In the genomic region with DNA sequence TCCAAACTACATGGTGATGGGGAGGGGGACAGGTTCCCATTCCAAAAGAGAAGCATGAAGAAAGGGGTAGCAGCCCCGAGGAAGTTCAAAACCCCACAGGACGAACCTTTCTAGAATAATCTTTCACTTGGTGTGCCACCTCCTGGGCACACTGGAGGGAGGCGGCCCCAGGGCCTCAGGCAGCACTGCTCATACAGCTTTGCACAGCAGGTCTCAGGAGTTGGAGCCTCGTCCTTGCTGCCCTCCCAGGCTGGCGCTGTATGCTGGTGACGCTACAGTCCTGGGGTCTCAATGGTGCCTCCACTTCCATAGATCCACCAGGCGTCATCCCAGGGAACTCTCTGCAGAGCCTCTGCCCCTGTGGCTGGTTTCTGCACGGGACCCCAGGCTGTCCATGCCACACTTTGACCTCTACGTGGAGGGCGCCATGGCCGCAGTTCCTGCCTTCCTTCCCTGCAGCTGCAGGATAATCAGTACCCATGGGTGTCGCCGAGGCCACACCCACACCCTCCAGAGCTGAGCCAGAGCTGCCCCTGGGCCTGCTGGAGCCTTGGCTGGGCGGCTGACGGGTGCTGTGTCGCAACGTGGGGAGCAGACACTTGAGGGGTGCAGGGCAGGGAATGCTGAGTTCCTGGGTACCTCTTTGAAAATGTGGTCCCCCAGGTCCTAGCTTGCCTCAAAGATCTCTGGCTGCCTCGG, we compare ENCODE assay signal across 1 cellular context.
TF ChIP-seq lines count a peak whose summit lies in the region.

No MANE protein-coding gene starts in this region.

TF ChIP-seq in HEK293, 187 proteins besides CTCF, POLR2A, EP300 and RAD21 (continued from another document):
- TF ChIP-seq, protein P1, sequence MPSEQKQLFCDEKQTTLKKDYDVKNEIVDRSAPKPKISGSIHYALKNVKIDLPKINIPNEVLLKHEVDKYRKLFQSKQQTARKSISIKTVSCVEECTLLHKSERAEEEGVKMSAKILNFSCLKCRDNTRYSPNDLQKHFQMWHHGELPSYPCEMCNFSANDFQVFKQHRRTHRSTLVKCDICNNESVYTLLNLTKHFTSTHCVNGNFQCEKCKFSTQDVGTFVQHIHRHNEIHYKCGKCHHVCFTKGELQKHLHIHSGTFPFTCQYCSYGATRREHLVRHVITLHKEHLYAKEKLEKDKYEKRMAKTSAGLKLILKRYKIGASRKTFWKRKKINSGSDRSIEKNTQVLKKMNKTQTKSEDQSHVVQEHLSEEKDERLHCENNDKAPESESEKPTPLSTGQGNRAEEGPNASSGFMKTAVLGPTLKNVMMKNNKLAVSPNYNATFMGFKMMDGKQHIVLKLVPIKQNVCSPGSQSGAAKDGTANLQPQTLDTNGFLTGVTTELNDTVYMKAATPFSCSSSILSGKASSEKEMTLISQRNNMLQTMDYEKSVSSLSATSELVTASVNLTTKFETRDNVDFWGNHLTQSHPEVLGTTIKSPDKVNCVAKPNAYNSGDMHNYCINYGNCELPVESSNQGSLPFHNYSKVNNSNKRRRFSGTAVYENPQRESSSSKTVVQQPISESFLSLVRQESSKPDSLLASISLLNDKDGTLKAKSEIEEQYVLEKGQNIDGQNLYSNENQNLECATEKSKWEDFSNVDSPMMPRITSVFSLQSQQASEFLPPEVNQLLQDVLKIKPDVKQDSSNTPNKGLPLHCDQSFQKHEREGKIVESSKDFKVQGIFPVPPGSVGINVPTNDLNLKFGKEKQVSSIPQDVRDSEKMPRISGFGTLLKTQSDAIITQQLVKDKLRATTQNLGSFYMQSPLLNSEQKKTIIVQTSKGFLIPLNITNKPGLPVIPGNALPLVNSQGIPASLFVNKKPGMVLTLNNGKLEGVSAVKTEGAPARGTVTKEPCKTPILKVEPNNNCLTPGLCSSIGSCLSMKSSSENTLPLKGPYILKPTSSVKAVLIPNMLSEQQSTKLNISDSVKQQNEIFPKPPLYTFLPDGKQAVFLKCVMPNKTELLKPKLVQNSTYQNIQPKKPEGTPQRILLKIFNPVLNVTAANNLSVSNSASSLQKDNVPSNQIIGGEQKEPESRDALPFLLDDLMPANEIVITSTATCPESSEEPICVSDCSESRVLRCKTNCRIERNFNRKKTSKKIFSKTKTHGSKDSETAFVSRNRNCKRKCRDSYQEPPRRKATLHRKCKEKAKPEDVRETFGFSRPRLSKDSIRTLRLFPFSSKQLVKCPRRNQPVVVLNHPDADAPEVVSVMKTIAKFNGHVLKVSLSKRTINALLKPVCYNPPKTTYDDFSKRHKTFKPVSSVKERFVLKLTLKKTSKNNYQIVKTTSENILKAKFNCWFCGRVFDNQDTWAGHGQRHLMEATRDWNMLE (tag by site-specific recombination; conservative IDR thresholded peaks at IDR 0.05; ENCODE audit: low read depth): no peak
- TF ChIP-seq ZNF416 (tag by site-specific recombination; IDR thresholded peaks at IDR 0.05) (no peak), ZNF302 (tag by site-specific recombination; IDR thresholded peaks at IDR 0.05; ENCODE audit: low read depth) (no peak), MYNN (tag by site-specific recombination; IDR thresholded peaks at IDR 0.05; ENCODE audit: borderline replicate concordance) (no peak), KLF1 (tag by site-specific recombination; IDR thresholded peaks at IDR 0.05) (peak; percentile 55), ZNF2 (tag by site-specific recombination; IDR thresholded peaks at IDR 0.05) (no peak), ZXDB (tag by site-specific recombination; IDR thresholded peaks at IDR 0.05) (no peak), ZIC2 (tag by site-specific recombination; IDR thresholded peaks at IDR 0.05) (peak; percentile 68), ZFP69B (tag by site-specific recombination; IDR thresholded peaks at IDR 0.05) (no peak)
- TF ChIP-seq, protein P2, sequence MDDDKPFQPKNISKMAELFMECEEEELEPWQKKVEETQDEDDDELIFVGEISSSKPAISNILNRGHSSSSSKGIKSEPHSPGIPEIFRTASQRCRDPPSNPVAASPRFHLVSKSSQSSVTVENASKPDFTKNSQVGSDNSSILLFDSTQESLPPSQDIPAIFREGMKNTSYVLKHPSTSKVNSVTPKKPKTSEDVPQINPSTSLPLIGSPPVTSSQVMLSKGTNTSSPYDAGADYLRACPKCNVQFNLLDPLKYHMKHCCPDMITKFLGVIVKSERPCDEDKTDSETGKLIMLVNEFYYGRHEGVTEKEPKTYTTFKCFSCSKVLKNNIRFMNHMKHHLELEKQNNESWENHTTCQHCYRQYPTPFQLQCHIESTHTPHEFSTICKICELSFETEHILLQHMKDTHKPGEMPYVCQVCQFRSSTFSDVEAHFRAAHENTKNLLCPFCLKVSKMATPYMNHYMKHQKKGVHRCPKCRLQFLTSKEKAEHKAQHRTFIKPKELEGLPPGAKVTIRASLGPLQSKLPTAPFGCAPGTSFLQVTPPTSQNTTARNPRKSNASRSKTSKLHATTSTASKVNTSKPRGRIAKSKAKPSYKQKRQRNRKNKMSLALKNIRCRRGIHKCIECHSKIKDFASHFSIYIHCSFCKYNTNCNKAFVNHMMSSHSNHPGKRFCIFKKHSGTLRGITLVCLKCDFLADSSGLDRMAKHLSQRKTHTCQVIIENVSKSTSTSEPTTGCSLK (tag by site-specific recombination; IDR thresholded peaks at IDR 0.05): no peak
- TF ChIP-seq, protein P3, sequence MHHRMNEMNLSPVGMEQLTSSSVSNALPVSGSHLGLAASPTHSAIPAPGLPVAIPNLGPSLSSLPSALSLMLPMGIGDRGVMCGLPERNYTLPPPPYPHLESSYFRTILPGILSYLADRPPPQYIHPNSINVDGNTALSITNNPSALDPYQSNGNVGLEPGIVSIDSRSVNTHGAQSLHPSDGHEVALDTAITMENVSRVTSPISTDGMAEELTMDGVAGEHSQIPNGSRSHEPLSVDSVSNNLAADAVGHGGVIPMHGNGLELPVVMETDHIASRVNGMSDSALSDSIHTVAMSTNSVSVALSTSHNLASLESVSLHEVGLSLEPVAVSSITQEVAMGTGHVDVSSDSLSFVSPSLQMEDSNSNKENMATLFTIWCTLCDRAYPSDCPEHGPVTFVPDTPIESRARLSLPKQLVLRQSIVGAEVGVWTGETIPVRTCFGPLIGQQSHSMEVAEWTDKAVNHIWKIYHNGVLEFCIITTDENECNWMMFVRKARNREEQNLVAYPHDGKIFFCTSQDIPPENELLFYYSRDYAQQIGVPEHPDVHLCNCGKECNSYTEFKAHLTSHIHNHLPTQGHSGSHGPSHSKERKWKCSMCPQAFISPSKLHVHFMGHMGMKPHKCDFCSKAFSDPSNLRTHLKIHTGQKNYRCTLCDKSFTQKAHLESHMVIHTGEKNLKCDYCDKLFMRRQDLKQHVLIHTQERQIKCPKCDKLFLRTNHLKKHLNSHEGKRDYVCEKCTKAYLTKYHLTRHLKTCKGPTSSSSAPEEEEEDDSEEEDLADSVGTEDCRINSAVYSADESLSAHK (tag by site-specific recombination; IDR thresholded peaks at IDR 0.05): no peak
- TF ChIP-seq, protein P4, sequence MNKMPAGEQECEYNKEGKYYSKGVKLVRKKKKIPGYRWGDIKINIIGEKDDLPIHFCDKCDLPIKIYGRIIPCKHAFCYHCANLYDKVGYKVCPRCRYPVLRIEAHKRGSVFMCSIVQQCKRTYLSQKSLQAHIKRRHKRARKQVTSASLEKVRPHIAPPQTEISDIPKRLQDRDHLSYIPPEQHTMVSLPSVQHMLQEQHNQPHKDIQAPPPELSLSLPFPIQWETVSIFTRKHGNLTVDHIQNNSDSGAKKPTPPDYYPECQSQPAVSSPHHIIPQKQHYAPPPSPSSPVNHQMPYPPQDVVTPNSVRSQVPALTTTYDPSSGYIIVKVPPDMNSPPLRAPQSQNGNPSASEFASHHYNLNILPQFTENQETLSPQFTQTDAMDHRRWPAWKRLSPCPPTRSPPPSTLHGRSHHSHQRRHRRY (tag by site-specific recombination; IDR thresholded peaks at IDR 0.05): no peak
